Comparison of ENCODE assay signal across 8 cellular contexts in genomic region chr2:70552501-70553333, GRCh38. TPM values are rescaled to one million over a fixed set of nuclear protein-coding genes. Genes with fewer than 3 reads are reported as not detected.
DNase-seq lines count a peak whose midpoint lies in the region; ATAC-seq lines count a peak whose summit lies in the region.

No MANE protein-coding gene starts in this region.

- peaks cover 10 to 12% of the 10 kb centered on the region in 2 donors for H3K27me3 Mint-ChIP-seq in CD8-positive, alpha-beta memory T cell
- no peaks in the 10 kb centered on the region for H3K27me3 Mint-ChIP-seq in activated naive CD4-positive, alpha-beta T cell treated with anti-CD3 and anti-CD28 coated beads, Interleukin-2, amount 50 U/mL, for 24 hours

- no peaks in the 10 kb centered on the region for H3K36me3 ChIP-seq in CD8-positive, alpha-beta memory T cell (ENCODE audit: insufficient read depth, low read length)
- no peaks in the 10 kb centered on the region for H3K36me3 ChIP-seq in MG63

- CTCF ChIA-PET in CD8-positive, alpha-beta memory T cell (lab: Charles Lee) = interaction anchor here (1.0 to 1.6 kb wide), 3 partner anchors 15 to 67 kb away, joined by 3 to 5 read pairs (median 4); no protein-coding TSS in a partner anchor

- H3K27ac Mint-ChIP-seq in CD8-positive, alpha-beta memory T cell = peak overlapping the region; percentile 66 to 98 (median 92)
- H3K27ac Mint-ChIP-seq in activated naive CD4-positive, alpha-beta T cell treated with anti-CD3 and anti-CD28 coated beads, Interleukin-2, amount 50 U/mL, for 24 hours = no peak overlapping the region

- peaks cover 23% of the 10 kb centered on the region for H3K4me1 ChIP-seq in CD8-positive, alpha-beta memory T cell (ENCODE audit: insufficient read depth, low read length)

- DNase-seq in CD8-positive, alpha-beta memory T cell = peak in 4 of 5 donors; percentile 16 to 46 (median 26)
- DNase-seq in MG63 (no peak), left kidney (ENCODE audit: low read depth, low spot score) (peak; percentile 58), MV-4-11 (lab: John Stamatoyannopoulos, UW) (no peak), mucosa of gallbladder (ENCODE audit: low spot score) (no peak)

- H3K4me3 Mint-ChIP-seq in CD8-positive, alpha-beta memory T cell = peak overlapping the region; percentile 89 to 95 (median 93)
- H3K4me3 Mint-ChIP-seq in activated naive CD4-positive, alpha-beta T cell treated with anti-CD3 and anti-CD28 coated beads, Interleukin-2, amount 50 U/mL, for 24 hours = peak overlapping the region; percentile 91

- peak overlapping the region; percentile 64 for H3K4me3 ChIP-seq in CD8-positive, alpha-beta memory T cell (ENCODE audit: low read length)
- H3K4me3 ChIP-seq in MG63 = peak overlapping the region; percentile 47

- ATAC-seq in GM21447 (IDR thresholded peaks at IDR 0.05; ENCODE audit: unreplicated experiment) = no peak

- H3K36me3 Mint-ChIP-seq in CD8-positive, alpha-beta memory T cell = peaks cover 0 to 2% (median 0%) of the 10 kb centered on the region in 3 donors
- H3K36me3 Mint-ChIP-seq in activated naive CD4-positive, alpha-beta T cell treated with anti-CD3 and anti-CD28 coated beads, Interleukin-2, amount 50 U/mL, for 24 hours = no peaks in the 10 kb centered on the region

- no peaks in the 10 kb centered on the region for H3K9me3 Mint-ChIP-seq in CD8-positive, alpha-beta memory T cell
- no peaks in the 10 kb centered on the region for H3K9me3 Mint-ChIP-seq in activated naive CD4-positive, alpha-beta T cell treated with anti-CD3 and anti-CD28 coated beads, Interleukin-2, amount 50 U/mL, for 24 hours

- no peaks in the 10 kb centered on the region for H3K27me3 ChIP-seq in CD8-positive, alpha-beta memory T cell (ENCODE audit: insufficient read depth, low read length, poor library complexity, severe bottlenecking)
- H3K27me3 ChIP-seq in MG63 = peaks cover 26% of the 10 kb centered on the region

- H3K9me3 ChIP-seq in CD8-positive, alpha-beta memory T cell (ENCODE audit: low read length) = no peaks in the 10 kb centered on the region
- no peaks in the 10 kb centered on the region for H3K9me3 ChIP-seq in MG63

- no peak overlapping the region for H3K27ac ChIP-seq in CD8-positive, alpha-beta memory T cell (ENCODE audit: low read depth, low read length)
- H3K27ac ChIP-seq in temporal lobe (ENCODE audit: low read depth, low read length) = peak overlapping the region; percentile 70

- peaks cover 27 to 32% (median 28%) of the 10 kb centered on the region in 3 donors for H3K4me1 Mint-ChIP-seq in CD8-positive, alpha-beta memory T cell
- peaks cover 31% of the 10 kb centered on the region for H3K4me1 Mint-ChIP-seq in activated naive CD4-positive, alpha-beta T cell treated with anti-CD3 and anti-CD28 coated beads, Interleukin-2, amount 50 U/mL, for 24 hours

- POLR2A ChIA-PET in CD8-positive, alpha-beta memory T cell (lab: Charles Lee) = interaction anchor here (0.5 kb wide), 1 partner anchor 213 kb away, joined by 5 read pairs; no protein-coding TSS in a partner anchor

RNA-seq across cellular contexts. Expression of gene TGFA, which starts 0.9 kb away (rescaled TPM):
- under 1 TPM; 0.35 to 0.42 TPM for total RNA-seq in CD8-positive, alpha-beta memory T cell
- 3.0 TPM for polyA plus RNA-seq in CD8-positive, alpha-beta memory T cell
- total RNA-seq in MG63 (2014; rRNA removed; shearing (Covaris generic); ENCODE audit: low replicate concordance) = 0.05 and 0.43 TPM in 2 replicates
- total RNA-seq in temporal lobe (3.7 TPM), mucosa of gallbladder (51.0 TPM)

Comparison
In these comparisons a context has a peak if more than half of its experiments do, and no peak if none do; other contexts are left out.
1. DNase-seq: peak in CD8-positive, alpha-beta memory T cell (4 of 5) and left kidney (single experiment); none in MG63 (single experiment), MV-4-11 (single experiment) and mucosa of gallbladder (single experiment).
2. RNA of gene TGFA, which starts 0.9 kb away (total RNA-seq): 51.0 TPM in mucosa of gallbladder (single experiment); 3.7 TPM in temporal lobe (single experiment), 0.05 to 0.43 TPM in MG63 and 0.35 to 0.42 TPM in CD8-positive, alpha-beta memory T cell; every median in the first group is over 10 times any median in the second.